In the genomic region with DNA sequence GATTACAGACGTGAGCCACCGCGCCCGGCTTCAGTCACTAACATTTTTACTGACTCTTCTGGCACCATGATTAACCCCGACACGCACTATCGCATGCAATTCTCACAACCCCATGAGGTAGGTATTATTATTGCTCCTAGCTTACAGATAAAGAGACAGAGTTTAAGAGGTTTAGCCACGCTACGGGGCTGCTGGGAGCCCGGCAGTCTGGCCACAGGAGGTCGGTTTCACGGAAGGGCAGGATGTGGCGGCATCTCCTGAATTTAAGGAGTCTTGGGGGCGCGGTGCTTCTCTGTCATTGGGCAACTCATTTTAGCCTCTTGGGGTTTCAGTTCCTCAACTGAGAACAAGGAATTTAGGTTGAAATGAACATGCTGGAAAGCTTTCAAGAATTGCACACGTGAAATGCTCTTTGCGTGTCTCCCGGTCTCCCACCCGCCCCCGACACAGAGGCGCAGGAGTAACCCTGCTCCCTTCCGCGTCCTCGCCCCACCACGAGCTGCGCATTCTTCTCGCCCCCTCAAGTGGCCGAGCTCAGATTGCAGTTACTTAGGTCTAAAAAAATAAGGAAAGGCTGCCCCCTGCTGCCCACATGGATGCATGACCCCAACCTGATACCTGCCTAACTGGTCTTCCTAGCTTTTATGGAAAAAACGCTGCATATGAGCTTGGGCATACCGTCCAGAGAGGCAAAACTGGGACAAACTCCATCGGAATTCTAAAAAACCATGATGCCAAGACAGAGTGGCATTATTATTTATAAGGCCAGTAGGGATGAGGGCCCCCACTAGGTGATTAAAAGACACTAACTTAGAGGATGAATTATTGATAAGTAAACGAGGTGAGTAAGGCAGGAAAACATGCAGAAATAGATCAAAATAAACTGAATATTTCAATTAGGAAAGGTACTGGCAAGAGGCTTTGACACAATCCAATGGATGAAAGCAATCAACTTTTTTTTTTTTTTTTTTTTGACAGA, we compare ENCODE assay signal across 8 cellular contexts. TPM values are rescaled to one million over a fixed set of nuclear protein-coding genes. Genes with fewer than 3 reads are reported as not detected.
A peak's percentile ranks its signal among the peaks of the same experiment; 100 is the strongest.
DNase-seq lines count a peak whose midpoint lies in the region; ATAC-seq lines count a peak whose summit lies in the region.

No MANE protein-coding gene starts in this region.

- DNase-seq in CD1c-positive myeloid dendritic cell (ENCODE audit: extremely low spot score) (peak; percentile 96), NCI-H345 treated with DMSO at 0.1 percent for 48 hours (lab: John Stamatoyannopoulos, UW; ENCODE audit: unreplicated experiment) (peak; percentile 88), cerebellum (ENCODE audit: low spot score) (peak; percentile 86), kidney glomerular epithelial cell (lab: John Stamatoyannopoulos, UW) (peak; percentile 83)
- peak; percentile 51 for DNase-seq in activated CD4-positive, CD25-positive, alpha-beta regulatory T cell treated with anti-CD3 and anti-CD28 coated beads, Interleukin-2, amount 50 U/mL, for 16 hours (ENCODE audit: low read depth, low spot score)
- DNase-seq in stimulated activated CD4-positive, alpha-beta T cell treated with anti-CD3 and anti-CD28 coated beads, Interleukin-2, amount 100 ng/mL, for 24 hours = peak; percentile 76 to 78

- ATAC-seq in GM19351 (IDR thresholded peaks at IDR 0.05; ENCODE audit: unreplicated experiment) = peak; percentile 85
- peak; percentile 93 for ATAC-seq in HG03439 (IDR thresholded peaks at IDR 0.05; ENCODE audit: unreplicated experiment)

RNA-seq across cellular contexts. Expression of gene PRSS2, which starts 12.4 kb away (rescaled TPM):
- total RNA-seq in cerebellum = not detected

RNA-seq across cellular contexts. Expression of gene PRSS1, which starts 33.9 kb away (rescaled TPM):
- total RNA-seq in cerebellum = not detected

Comparison
In these comparisons a context has a peak if more than half of its experiments do, and no peak if none do; other contexts are left out.
1. Peak in every context shown above with its lines: DNase-seq and ATAC-seq.